1 cellular context compared by ENCODE assay signal in genomic region chr22:17578129-17578754, GRCh38.
TF ChIP-seq lines count a peak whose summit lies in the region.

No MANE protein-coding gene starts in this region.

TF ChIP-seq in K562, 482 proteins besides CTCF, POLR2A, EP300 and RAD21:
- TF ChIP-seq CHAMP1 (IDR thresholded peaks at IDR 0.05) (no peak), NFIC (IDR thresholded peaks at IDR 0.05) (peak; percentile 24; the same call in 1 of the 2 replicates), ARID3B (CRISPR knock-in tag; IDR thresholded peaks at IDR 0.05; ENCODE audit: borderline replicate concordance) (no peak), SREBF1 (IDR thresholded peaks at IDR 0.05; ENCODE audit: borderline replicate concordance, low read depth, low read length) (no peak), RBM25 (IDR thresholded peaks at IDR 0.05; ENCODE audit: low read depth, low read length, severe bottlenecking) (no peak), POLR2H (tag; IDR thresholded peaks at IDR 0.05; ENCODE audit: low read depth) (no peak), POLR2AphosphoS2 (IDR thresholded peaks at IDR 0.05; ENCODE audit: low read length) (no peak)
TF ChIP-seq in K562: peak in this region for 1.
